9 cellular contexts compared by ENCODE assay signal in genomic region chr1:180953291-180953747, GRCh38. TPM values are rescaled to one million over a fixed set of nuclear protein-coding genes. Genes with fewer than 3 reads are reported as not detected.
DNase-seq lines count a peak whose midpoint lies in the region; ATAC-seq, FAIRE-seq and TF ChIP-seq lines count a peak whose summit lies in the region.
"Had no signal": no experiment of that assay in that cellular context is flagged by ENCODE, and none has a peak within 500 bp of the region (broad histone marks: within the 10 kb centered on the region; RNA-seq: fewer than 3 reads in every experiment).

No MANE protein-coding gene starts in this region.

- H3K27me3 ChIP-seq in pancreas (no peaks in the 10 kb centered on the region), HAP-1 (ENCODE audit: low read depth) (no peaks in the 10 kb centered on the region)

- DNase-seq in DMS79 treated with DMSO at 0.1 percent for 48 hours (lab: John Stamatoyannopoulos, UW): peak; percentile 84
- peak; percentile 40 for DNase-seq in NCI-H2107 (lab: John Stamatoyannopoulos, UW)
- DNase-seq in choroid plexus epithelial cell (ENCODE audit: low read depth): no peak
- DNase-seq in pancreas: peak; percentile 45 to 91 (median 78)
- DNase-seq in AG20443 (ENCODE audit: low spot score): no peak
- no peak for DNase-seq in CD1c-positive myeloid dendritic cell (ENCODE audit: extremely low spot score)
- DNase-seq in HAP-1 (ENCODE audit: low spot score in 2 of 2): no peak

- FAIRE-seq in pancreas (lab: Jason Lieb, UNC): no peak

- intact Hi-C loops in pancreas (cut with DNase I): no loop called here

- H3K4me3 ChIP-seq in choroid plexus epithelial cell (ENCODE audit: low read depth, low read length): peak overlapping the region; percentile 63
- peak overlapping the region; percentile 44 to 70 (median 57) for H3K4me3 ChIP-seq in pancreas
- H3K4me3 ChIP-seq in HAP-1: no peak overlapping the region
- H3K4me3 ChIP-seq: PC-9 had no signal

- H3K36me3 ChIP-seq in pancreas: no peaks in the 10 kb centered on the region
- no peaks in the 10 kb centered on the region for H3K36me3 ChIP-seq in HAP-1 (replicated peaks)

- H3K4me1 ChIP-seq in pancreas (no peaks in the 10 kb centered on the region), HAP-1 (no peaks in the 10 kb centered on the region)

- peak overlapping the region; percentile 39 to 74 (median 62) for H3K27ac ChIP-seq in pancreas
- H3K27ac ChIP-seq: PC-9 had no signal

- WGBS in pancreas, 2 donors: 18% methylated on average over 16 of the region's 16 CpGs

- TF ChIP-seq CTCF in choroid plexus epithelial cell (conservative IDR thresholded peaks at IDR 0.05; ENCODE audit: low read depth, low read length): no peak
- TF ChIP-seq CTCF in pancreas (IDR thresholded peaks at IDR 0.05): no peak

- H3K9me3 ChIP-seq in pancreas (no peaks in the 10 kb centered on the region), HAP-1 (no peaks in the 10 kb centered on the region)

- in situ Hi-C loops in HAP-1 (cut with MboI; ENCODE audit: low sequenced_read_pairs): no loop called here

- peak; percentile 16 for ATAC-seq in GM21529 (IDR thresholded peaks at IDR 0.05; ENCODE audit: unreplicated experiment)
- peak; percentile 73 to 78 (median 76) for ATAC-seq in pancreas

RNA-seq across cellular contexts. Expression of gene KIAA1614, which starts 40.6 kb away (rescaled TPM):
- 1 to 10 TPM in 3 of 6 donors, under 1 TPM in 3; 0.32 to 1.7 (median 1.0) TPM for total RNA-seq in pancreas
- polyA plus RNA-seq in pancreas: 1 to 10 TPM; 2.4 to 3.3 TPM

Comparison
In these comparisons a context has a peak if more than half of its experiments do, and no peak if none do; other contexts are left out.
1. DNase-seq: peak in DMS79 treated with DMSO at 0.1 percent for 48 hours (single experiment), NCI-H2107 (single experiment) and pancreas (6 of 6); none in choroid plexus epithelial cell (single experiment), AG20443 (single experiment), CD1c-positive myeloid dendritic cell (single experiment) and HAP-1 (0 of 2).